8 cellular contexts compared by ENCODE assay signal in the genomic region with DNA sequence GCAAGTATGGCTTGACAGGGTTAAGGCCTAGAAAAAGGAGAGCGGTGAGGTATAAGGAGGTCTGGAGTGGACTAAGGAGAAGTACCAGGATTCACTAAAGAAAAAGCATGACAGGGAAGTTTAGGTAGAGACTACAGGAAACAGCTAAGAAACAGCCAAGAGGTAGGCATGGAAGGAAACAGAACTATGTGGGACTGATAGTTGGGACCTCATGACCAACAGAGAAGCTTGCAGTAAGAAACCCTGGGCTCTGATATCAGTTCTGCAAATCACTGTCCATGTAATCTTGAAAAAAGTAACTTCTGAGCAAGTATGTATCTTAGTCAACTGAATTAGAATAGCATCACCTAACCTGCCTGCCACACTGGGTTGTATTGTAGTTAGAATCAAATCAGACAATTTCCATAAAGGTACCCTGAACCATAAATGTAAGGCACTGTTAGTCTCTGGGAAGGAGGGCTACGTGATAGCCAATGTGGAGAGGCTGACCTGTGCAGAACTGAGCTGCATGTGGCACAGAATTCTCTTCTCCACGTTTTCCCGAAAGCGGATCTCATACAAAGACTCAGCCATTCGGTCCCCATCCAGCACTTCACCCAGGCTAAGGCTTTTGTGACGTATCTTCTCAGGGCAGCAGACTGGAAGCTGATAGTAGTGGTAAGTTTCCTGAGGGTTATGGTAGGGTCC. TPM values are rescaled to one million over a fixed set of nuclear protein-coding genes. Genes with fewer than 3 reads are reported as not detected.
DNase-seq lines count a peak whose midpoint lies in the region; ATAC-seq and TF ChIP-seq lines count a peak whose summit lies in the region.

No MANE protein-coding gene starts in this region.

- no peaks in the 10 kb centered on the region for H3K9me2 ChIP-seq in GM23248 (ENCODE audit: insufficient read depth)

- H3K4me1 ChIP-seq in GM23248 (ENCODE audit: insufficient read depth): peaks cover 13% of the 10 kb centered on the region

- H3K9me3 ChIP-seq in GM23248 (ENCODE audit: low read depth) (no peaks in the 10 kb centered on the region), WERI-Rb-1 (ENCODE audit: severe bottlenecking) (no peaks in the 10 kb centered on the region)

- H3K4me2 ChIP-seq in GM23248 (ENCODE audit: unreplicated experiment): peak overlapping the region; percentile 99

- H3F3A ChIP-seq in GM23248 (ENCODE audit: insufficient read depth): peaks cover 14% of the 10 kb centered on the region

- H3K27me3 ChIP-seq in GM23248 (replicated peaks; ENCODE audit: insufficient read depth): no peaks in the 10 kb centered on the region
- H3K27me3 ChIP-seq in WERI-Rb-1 (ENCODE audit: insufficient read depth, low read depth, severe bottlenecking): no peaks in the 10 kb centered on the region

- DNase-seq in GM23248 (no peak), WERI-Rb-1 (no peak), foreskin fibroblast (no peak), NCI-H524 (lab: John Stamatoyannopoulos, UW) (no peak), iPS-NIHi7 (ENCODE audit: extremely low spot score) (no peak), GM03348 (ENCODE audit: low spot score) (no peak)

- in situ Hi-C loops in GM23248 (cut with MboI): no loop called here

- ATAC-seq in HG02973 (IDR thresholded peaks at IDR 0.05; ENCODE audit: unreplicated experiment): no peak

- H3K9ac ChIP-seq in GM23248: peak overlapping the region; percentile 94

- 66 to 67% methylated on average over 7 of the region's 7 CpGs for WGBS in GM23248 (ENCODE audit: low coverage in 1 of 2, low lambda C conversion rate in 2 of 2, missing lambda C conversion rate in 2 of 2), 2 experiments

- no peak for TF ChIP-seq CTCF in WERI-Rb-1 (IDR thresholded peaks at IDR 0.05; ENCODE audit: low read depth, low read length)
- TF ChIP-seq CTCF in foreskin fibroblast (IDR thresholded peaks at IDR 0.05; ENCODE audit: low read depth, low read length): no peak

- H2AFZ ChIP-seq in GM23248: peak overlapping the region; percentile 80; the same call in 1 of the 2 replicates

- H4K20me1 ChIP-seq in GM23248 (ENCODE audit: insufficient read depth): no peaks in the 10 kb centered on the region

- no peaks in the 10 kb centered on the region for H3K36me3 ChIP-seq in GM23248 (ENCODE audit: low read depth)
- peaks cover 36% of the 10 kb centered on the region for H3K36me3 ChIP-seq in WERI-Rb-1

- H3K79me2 ChIP-seq in GM23248 (ENCODE audit: insufficient read depth): peaks cover 77% of the 10 kb centered on the region

- H3K4me3 ChIP-seq in GM23248 (peak overlapping the region; percentile 83), WERI-Rb-1 (ENCODE audit: low read depth, low read length) (peak overlapping the region; percentile 50), foreskin fibroblast (ENCODE audit: low read depth in 1 of 2, low read length in 2 of 2) (peak overlapping the region; percentile 95 to 97), skin epidermis (peak overlapping the region; percentile 53 to 92 (median 74))

- H3K27ac ChIP-seq in GM23248: peak overlapping the region; percentile 81; the same call in 1 of the 2 replicates
- H3K27ac ChIP-seq in WERI-Rb-1: no peak overlapping the region
- peak overlapping the region; percentile 96 to 100 (median 99) for H3K27ac ChIP-seq in skin epidermis

RNA-seq across cellular contexts. Expression of a gene that starts 0.9 kb away (rescaled TPM):
- 102 and 163 TPM in 2 replicates for total RNA-seq in GM23248 (2014; rRNA removed; shearing (Covaris generic))
- polyA plus RNA-seq in GM23248 (2016; fragmentation: Nextera tagmentation; extraction: Ambion mirVana): 91.5 and 93.8 TPM in 2 replicates

RNA-seq across cellular contexts. Expression of a gene that starts 5.7 kb away (rescaled TPM):
- total RNA-seq in GM23248 (2014; rRNA removed; shearing (Covaris generic)): 55.3 and 58.3 TPM in 2 replicates
- polyA plus RNA-seq in GM23248 (2016; fragmentation: Nextera tagmentation; extraction: Ambion mirVana): 24.8 and 33.6 TPM in 2 replicates

RNA-seq across cellular contexts. Expression of a gene that starts 11.2 kb away (rescaled TPM):
- total RNA-seq in GM23248 (2014; rRNA removed; shearing (Covaris generic)): not detected in 2 replicates
- 0.23 and 0.55 TPM in 2 replicates for polyA plus RNA-seq in GM23248 (2016; fragmentation: Nextera tagmentation; extraction: Ambion mirVana)

RNA-seq across cellular contexts. Expression of a gene that starts 19.0 kb away (rescaled TPM):
- 18.5 and 32.1 TPM in 2 replicates for total RNA-seq in GM23248 (2014; rRNA removed; shearing (Covaris generic))
- polyA plus RNA-seq in GM23248 (2016; fragmentation: Nextera tagmentation; extraction: Ambion mirVana): 75.7 and 81.6 TPM in 2 replicates

RNA-seq across cellular contexts. Expression of a gene that starts 21.5 kb away (rescaled TPM):
- 8.2 and 19.2 TPM in 2 replicates for total RNA-seq in GM23248 (2014; rRNA removed; shearing (Covaris generic))
- 20.0 and 23.3 TPM in 2 replicates for polyA plus RNA-seq in GM23248 (2016; fragmentation: Nextera tagmentation; extraction: Ambion mirVana)
